Comparison of ENCODE assay signal across 8 cellular contexts in the genomic region with DNA sequence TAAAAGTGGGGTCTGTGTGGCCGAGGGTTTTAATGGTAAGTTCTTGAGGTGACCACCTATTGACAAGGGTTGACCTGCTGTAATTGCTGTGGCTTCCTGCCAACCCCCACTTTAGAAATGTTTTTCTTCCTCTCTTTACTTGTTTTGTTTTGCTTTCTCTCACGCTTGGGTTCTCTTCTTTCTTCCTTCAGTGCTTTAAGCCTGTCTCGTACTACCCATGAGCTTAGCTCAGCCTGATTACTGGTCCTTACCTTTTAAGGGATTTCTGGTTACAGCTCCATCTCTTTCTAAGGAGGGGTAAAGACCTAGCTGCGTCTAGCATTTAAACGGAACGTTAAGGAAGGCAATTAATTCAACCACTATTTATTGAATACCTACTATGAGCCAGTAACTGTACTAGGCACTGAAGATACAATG. TPM values are rescaled to one million over a fixed set of nuclear protein-coding genes. Genes with fewer than 3 reads are reported as not detected.
DNase-seq lines count a peak whose midpoint lies in the region; ATAC-seq and TF ChIP-seq lines count a peak whose summit lies in the region.

No MANE protein-coding gene starts in this region.

- intact Hi-C loops in CD4-positive, alpha-beta T cell (cut with DNase I, micrococcal nuclease), result loop anchor here in 1 of 2 experiments (5.0 to 10.0 kb wide), 2 partner anchors 48 to 101 kb away; no protein-coding TSS in a partner anchor

- no peak for ATAC-seq in CD4-positive, alpha-beta T cell (ENCODE audit: poor library complexity)
- ATAC-seq in GM19043 (IDR thresholded peaks at IDR 0.05; ENCODE audit: low read depth, unreplicated experiment) (peak; percentile 25), HG03159 (IDR thresholded peaks at IDR 0.05; ENCODE audit: unreplicated experiment) (peak; percentile 22)

- POLR2A ChIA-PET in CD4-positive, alpha-beta T cell (lab: Charles Lee), result interaction anchor here (1.0 to 1.6 kb wide), 2 partner anchors 12 to 38 kb away, joined by 3 to 6 read pairs; no protein-coding TSS in a partner anchor

- H3K27ac Mint-ChIP-seq in CD4-positive, alpha-beta T cell, result peak overlapping the region; percentile 96
- H3K27ac Mint-ChIP-seq in nephron progenitor cell, result peak overlapping the region; percentile 100

- no peaks in the 10 kb centered on the region for H3K27me3 Mint-ChIP-seq in CD4-positive, alpha-beta T cell
- no peaks in the 10 kb centered on the region for H3K27me3 Mint-ChIP-seq in nephron progenitor cell (ENCODE audit: low read depth, poor library complexity)

- no peaks in the 10 kb centered on the region for H3K9me3 Mint-ChIP-seq in CD4-positive, alpha-beta T cell
- H3K9me3 Mint-ChIP-seq in nephron progenitor cell, result no peaks in the 10 kb centered on the region

- H3K4me3 Mint-ChIP-seq in CD4-positive, alpha-beta T cell, result peak overlapping the region; percentile 87
- peak overlapping the region; percentile 90 for H3K4me3 Mint-ChIP-seq in nephron progenitor cell

- H3K9me3 ChIP-seq in CD4-positive, alpha-beta T cell (ENCODE audit: control insufficient read depth, low read length), result no peaks in the 10 kb centered on the region

- H3K27me3 ChIP-seq in CD4-positive, alpha-beta T cell (ENCODE audit: control insufficient read depth, insufficient read depth, low read length), result no peaks in the 10 kb centered on the region

- CTCF ChIA-PET in CD4-positive, alpha-beta T cell (lab: Charles Lee), result no interaction called here

- peaks cover 45% of the 10 kb centered on the region for H3K4me1 Mint-ChIP-seq in CD4-positive, alpha-beta T cell (ENCODE audit: low read depth)
- peaks cover 41% of the 10 kb centered on the region for H3K4me1 Mint-ChIP-seq in nephron progenitor cell

- DNase-seq in CD4-positive, alpha-beta T cell, result no peak
- DNase-seq in RPMI7951 (ENCODE audit: low read depth) (peak; percentile 40), epithelial cell of prostate (ENCODE audit: low read depth, low spot score) (no peak), nephron progenitor cell (no peak), D341Med (ENCODE audit: low spot score) (no peak), retina (no peak)

- H3K36me3 Mint-ChIP-seq in CD4-positive, alpha-beta T cell (ENCODE audit: low read depth), result peaks cover 24% of the 10 kb centered on the region
- no peaks in the 10 kb centered on the region for H3K36me3 Mint-ChIP-seq in nephron progenitor cell (ENCODE audit: low read depth)

- TF ChIP-seq CTCF in CD4-positive, alpha-beta T cell (IDR thresholded peaks at IDR 0.05), result no peak
- no peak for TF ChIP-seq CTCF in nephron progenitor cell (IDR thresholded peaks at IDR 0.05)

- peak overlapping the region; percentile 85 for H3K27ac ChIP-seq in CD4-positive, alpha-beta T cell (ENCODE audit: low read depth, low read length)
- H3K27ac ChIP-seq in epithelial cell of prostate, result peak overlapping the region; percentile 78

RNA-seq across cellular contexts. Expression of gene PPP1R12A, which starts 0.7 kb away (rescaled TPM):
- 10 to 100 TPM; 65.6 to 76.4 TPM for total RNA-seq in CD4-positive, alpha-beta T cell
- 37.1 and 47.5 TPM in 2 replicates for total RNA-seq in RPMI7951 (2014; rRNA removed; shearing (Covaris generic))
